Comparison of ENCODE assay signal across 23 cellular contexts in the genomic region with DNA sequence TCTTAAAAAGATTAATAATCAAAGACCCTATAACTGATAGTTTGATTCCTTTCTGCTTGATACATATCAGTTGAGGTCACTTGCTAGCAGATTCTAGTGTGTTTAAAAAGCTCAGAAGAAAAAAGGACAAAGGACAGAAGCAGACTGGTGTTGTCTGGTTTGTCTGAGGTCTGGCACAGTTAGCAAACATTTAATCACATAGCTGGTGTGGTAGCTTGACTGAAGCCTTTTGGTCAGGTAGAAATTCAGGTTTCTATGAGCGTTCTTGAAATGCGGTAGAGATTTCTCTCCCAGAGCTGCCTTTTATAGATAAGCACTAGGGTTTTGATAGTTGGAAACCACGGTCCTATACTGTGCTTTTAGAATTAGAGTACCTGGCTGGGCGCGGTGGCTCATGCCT. TPM values are rescaled to one million over a fixed set of nuclear protein-coding genes. Genes with fewer than 3 reads are reported as not detected.
"Had no signal": no experiment of that assay in that cellular context is flagged by ENCODE, and none has a peak within 500 bp of the region (broad histone marks: within the 10 kb centered on the region; RNA-seq: fewer than 3 reads in every experiment).

No MANE protein-coding gene starts in this region.

- H3K4me3 ChIP-seq: hepatocyte, suprapubic skin, tibial nerve had no signal

- H3K27ac ChIP-seq: brain microvascular endothelial cell, hepatocyte, neutrophil, parathyroid adenoma, suprapubic skin, WERI-Rb-1 had no signal

- H3K9me3 ChIP-seq: neutrophil, suprapubic skin, tibial nerve had no signal

- H3K79me2 ChIP-seq: parathyroid adenoma had no signal

- ATAC-seq: activated CD8-positive, alpha-beta memory T cell treated with anti-CD3 and anti-CD28 coated beads, Interleukin-2, amount 10 ng/mL, durations not matched to agents 7 days and 5 days; activated CD8-positive, alpha-beta T cell treated with anti-CD3 and anti-CD28 coated beads for 36 hours; left ventricle myocardium superior; sciatic nerve; stimulated activated effector memory CD8-positive, alpha-beta T cell treated with anti-CD3 and anti-CD28 coated beads, Interleukin-12 subunit alpha, Interleukin-12 subunit beta, amount 100 ng/mL, for 72 hours; stimulated activated naive CD8-positive, alpha-beta T cell treated with anti-CD3 and anti-CD28 coated beads, Interleukin-15, amount 100 ng/mL, for 72 hours; T-cell had no signal

- H3K4me1 ChIP-seq: parathyroid adenoma had no signal

- H3K36me3 ChIP-seq: brain microvascular endothelial cell, neutrophil, suprapubic skin, tibial nerve had no signal

- H3K9ac ChIP-seq: parathyroid adenoma had no signal

- H3K27me3 ChIP-seq: brain microvascular endothelial cell, tibial nerve had no signal

- DNase-seq: activated CD4-positive, alpha-beta T cell treated with anti-CD3 and anti-CD28 coated beads, Interleukin-2, amount 10 ng/mL, durations not matched to agents 7 days and 5 days; activated CD4-positive, CD25-positive, alpha-beta regulatory T cell treated with anti-CD3 and anti-CD28 coated beads, Interleukin-2, amount 50 U/mL, for 72 hours; activated CD8-positive, alpha-beta memory T cell treated with anti-CD3 and anti-CD28 coated beads, Interleukin-2, amount 10 ng/mL, durations not matched to agents 7 days and 5 days; activated CD8-positive, alpha-beta T cell treated with anti-CD3 and anti-CD28 coated beads for 36 hours; activated gamma-delta T cell treated with Interleukin-2 at 50 U/mL for 16 hours; activated T-cell treated with anti-CD3 and anti-CD28 coated beads for 4 hours; brain microvascular endothelial cell; caudate nucleus; effector CD8-positive, alpha-beta T cell; immature natural killer cell; left ventricle myocardium superior; small intestine; stimulated activated CD4-positive, alpha-beta T cell treated with anti-CD3 and anti-CD28 coated beads, Interleukin-2, amount 100 ng/mL, for 24 hours; stimulated activated naive CD8-positive, alpha-beta T cell treated with anti-CD3 and anti-CD28 coated beads, Interleukin-15, amount 100 ng/mL, for 72 hours; T-cell; WERI-Rb-1 had no signal

- H2AFZ ChIP-seq: hepatocyte, parathyroid adenoma had no signal

- H3K4me2 ChIP-seq: hepatocyte had no signal

- FAIRE-seq: small intestine had no signal

RNA-seq across cellular contexts. Expression of a gene that starts 4.7 kb away (rescaled TPM):
- total RNA-seq: activated CD4-positive, alpha-beta T cell treated with anti-CD3 and anti-CD28 coated beads, Interleukin-2, amount 10 ng/mL, durations not matched to agents 7 days and 5 days; activated CD8-positive, alpha-beta memory T cell treated with anti-CD3 and anti-CD28 coated beads, Interleukin-2, amount 10 ng/mL, durations not matched to agents 7 days and 5 days; activated CD8-positive, alpha-beta T cell treated with anti-CD3 and anti-CD28 coated beads for 36 hours; T-cell had no signal
- polyA plus RNA-seq: immature natural killer cell had no signal
